In the genomic region with DNA sequence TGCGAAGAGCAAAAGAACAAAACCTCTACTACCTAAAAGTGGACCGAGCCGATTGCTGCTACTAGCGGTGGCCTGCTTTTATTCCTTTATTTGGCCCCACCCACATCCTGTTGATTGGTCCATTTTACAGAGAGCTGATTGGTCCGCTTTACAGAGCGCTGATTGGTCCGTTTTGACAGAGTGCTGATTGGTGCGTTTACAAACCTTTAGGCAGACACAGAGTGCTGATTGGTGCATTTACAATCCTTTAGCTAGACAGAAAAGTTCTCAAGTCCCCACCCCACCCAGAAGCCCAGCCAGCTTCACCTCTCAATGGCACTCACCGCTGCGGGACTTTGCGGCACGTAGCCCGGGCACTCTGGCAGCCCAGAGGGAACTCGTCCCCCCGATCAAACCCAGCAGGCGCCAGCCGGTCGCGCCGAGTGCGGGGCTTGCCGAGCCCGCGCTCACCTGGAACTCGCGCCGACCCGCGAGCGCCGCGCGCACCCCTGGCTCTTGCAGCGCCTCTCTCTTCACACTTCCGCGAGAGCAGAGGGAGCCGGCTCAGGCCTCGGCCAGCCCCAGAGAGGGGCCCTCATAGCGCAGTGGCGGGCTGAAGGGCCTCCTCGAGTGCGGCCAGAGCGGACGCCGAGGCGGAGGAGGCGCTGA, we compare ENCODE assay signal across 9 cellular contexts. TPM values are rescaled to one million over a fixed set of nuclear protein-coding genes. Genes with fewer than 3 reads are reported as not detected.
A peak's percentile ranks its signal among the peaks of the same experiment; 100 is the strongest.
DNase-seq lines count a peak whose midpoint lies in the region; ATAC-seq and TF ChIP-seq lines count a peak whose summit lies in the region.
"Had no signal": no experiment of that assay in that cellular context is flagged by ENCODE, and none has a peak within 500 bp of the region (broad histone marks: within the 10 kb centered on the region; RNA-seq: fewer than 3 reads in every experiment).

No MANE protein-coding gene starts in this region.

- H3K4me3 Mint-ChIP-seq in progenitor cell of endocrine pancreas (ENCODE audit: low read depth): no peak overlapping the region

- TF ChIP-seq CTCF in stomach (IDR thresholded peaks at IDR 0.05) (no peak), progenitor cell of endocrine pancreas (IDR thresholded peaks at IDR 0.05; ENCODE audit: unreplicated experiment) (no peak)

- no peaks in the 10 kb centered on the region for H3K36me3 Mint-ChIP-seq in progenitor cell of endocrine pancreas (ENCODE audit: insufficient read depth)

- WGBS in right cardiac atrium: 28% methylated on average over 47 of the region's 47 CpGs
- 28 to 51% (median 36%) methylated on average over 22 to 47 of the region's 47 CpGs for WGBS in stomach, 5 donors

- TF ChIP-seq POLR2A in stomach (IDR thresholded peaks at IDR 0.05): no peak

- H3K27ac ChIP-seq in right cardiac atrium (ENCODE audit: low read length) (no peak overlapping the region), stomach (peak overlapping the region in 3 of 5 donors; percentile 16 to 61 (median 23))
- H3K27ac ChIP-seq: VCaP had no signal

- H3K27ac Mint-ChIP-seq in progenitor cell of endocrine pancreas: no peak overlapping the region

- no peaks in the 10 kb centered on the region for H3K27me3 Mint-ChIP-seq in progenitor cell of endocrine pancreas

- H3K4me3 ChIP-seq in right cardiac atrium (ENCODE audit: low read length): peak overlapping the region; percentile 30
- H3K4me3 ChIP-seq in stomach: peak overlapping the region; percentile 34 to 48 (median 40)

- H3K9me3 ChIP-seq in right cardiac atrium (ENCODE audit: control insufficient read depth, low read length) (no peaks in the 10 kb centered on the region), stomach (no peaks in the 10 kb centered on the region)

- ATAC-seq in right cardiac atrium: peak; percentile 59 to 62

- H3K4me1 ChIP-seq in right cardiac atrium (ENCODE audit: control insufficient read depth, insufficient read depth, low read length): no peaks in the 10 kb centered on the region
- peaks cover 0 to 6% (median 0%) of the 10 kb centered on the region in 4 donors for H3K4me1 ChIP-seq in stomach

- no peak for TF ChIP-seq EP300 in stomach (IDR thresholded peaks at IDR 0.05)

- H3K36me3 ChIP-seq in stomach: no peaks in the 10 kb centered on the region

- H3K4me1 Mint-ChIP-seq in progenitor cell of endocrine pancreas (ENCODE audit: low read depth): no peaks in the 10 kb centered on the region

- peak; percentile 9 for DNase-seq in stimulated activated CD4-positive, alpha-beta T cell treated with anti-CD3 and anti-CD28 coated beads, Interleukin-12 subunit alpha, Interleukin-12 subunit beta, amount 100 ng/mL, for 4 hours
- DNase-seq in stimulated activated CD4-positive, alpha-beta T cell treated with anti-CD3 and anti-CD28 coated beads, Interleukin-4, amount 100 ng/mL, for 24 hours: no peak
- DNase-seq in activated CD8-positive, alpha-beta memory T cell treated with anti-CD3 and anti-CD28 coated beads, Interleukin-2, amount 50 U/mL, for 48 hours: peak; percentile 69
- DNase-seq in right cardiac atrium (peak in 2 of 3 donors; percentile 68 to 73), stomach (peak; percentile 57), progenitor cell of endocrine pancreas (ENCODE audit: low spot score, unreplicated experiment) (no peak), cerebellar cortex (ENCODE audit: low spot score) (no peak), GM19240 (ENCODE audit: insufficient read length, low spot score) (no peak)

- H3K9me3 Mint-ChIP-seq in progenitor cell of endocrine pancreas (ENCODE audit: low read depth): peaks cover 2% of the 10 kb centered on the region

- H3K27me3 ChIP-seq in right cardiac atrium (ENCODE audit: control insufficient read depth, insufficient read depth) (no peaks in the 10 kb centered on the region), stomach (peaks cover 0 to 5% (median 0%) of the 10 kb centered on the region in 3 donors)

- intact Hi-C loops in right cardiac atrium (cut with DNase I): no loop called here
- intact Hi-C loops in stomach (cut with DNase I; ENCODE audit: low total_unique reads): no loop called here

RNA-seq across cellular contexts. Expression of a gene that starts 8.7 kb away (rescaled TPM):
- total RNA-seq in right cardiac atrium (10 to 100 TPM; 10.6 to 12.5 (median 11.4) TPM), stomach (100 to 1,000 TPM in 4 of 5 donors, 10 to 100 TPM in 1; 57.6 to 138 (median 131) TPM), progenitor cell of endocrine pancreas (83.8 and 85.6 TPM in 2 replicates)
- polyA plus RNA-seq in right cardiac atrium (3.5 TPM), stomach (10 to 100 TPM in 1 of 3 donors, 1 to 10 TPM in 2; 5.5 to 11.0 (median 9.0) TPM)

Comparison
In these comparisons a context has a peak if more than half of its experiments do, and no peak if none do; other contexts are left out.
1. DNase-seq: peak in stimulated activated CD4-positive, alpha-beta T cell treated with anti-CD3 and anti-CD28 coated beads, Interleukin-12 subunit alpha, Interleukin-12 subunit beta, amount 100 ng/mL, for 4 hours (single experiment), activated CD8-positive, alpha-beta memory T cell treated with anti-CD3 and anti-CD28 coated beads, Interleukin-2, amount 50 U/mL, for 48 hours (single experiment), right cardiac atrium (2 of 3) and stomach (single experiment); none in stimulated activated CD4-positive, alpha-beta T cell treated with anti-CD3 and anti-CD28 coated beads, Interleukin-4, amount 100 ng/mL, for 24 hours (single experiment), progenitor cell of endocrine pancreas (single experiment), cerebellar cortex (single experiment) and GM19240 (single experiment).